ENCODE assay signal across 18 cellular contexts in the genomic region with DNA sequence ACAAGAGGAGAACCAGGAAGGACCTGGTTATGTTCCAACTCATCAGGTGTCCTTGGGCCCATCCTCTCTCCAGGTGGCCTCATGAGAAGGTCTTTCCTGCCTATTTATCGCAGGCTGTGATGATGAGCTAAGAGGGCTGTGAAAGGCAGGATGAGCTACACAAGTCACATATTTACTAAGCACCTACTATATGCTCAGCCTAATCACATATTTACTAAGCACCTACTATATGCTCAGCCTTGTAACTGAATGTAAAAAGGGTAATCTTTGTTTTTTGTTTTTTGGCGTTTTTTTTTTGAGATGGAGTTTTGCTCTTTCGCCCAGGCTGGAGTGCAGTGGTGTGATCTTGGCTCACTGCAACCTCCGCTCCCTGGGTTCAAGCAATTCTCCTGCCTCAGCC. TPM values are rescaled to one million over a fixed set of nuclear protein-coding genes. Genes with fewer than 3 reads are reported as not detected.
"Had no signal": no experiment of that assay in that cellular context is flagged by ENCODE, and none has a peak within 500 bp of the region (broad histone marks: within the 10 kb centered on the region; RNA-seq: fewer than 3 reads in every experiment).

No MANE protein-coding gene starts in this region.

- H3K4me3 ChIP-seq: heart right ventricle, prostate gland, sigmoid colon, skin epidermis had no signal

- DNase-seq: effector memory CD4-positive, alpha-beta T cell; heart right ventricle; hypothalamus; kidney glomerular epithelial cell; mesendoderm; naive B cell; retina; sigmoid colon; stimulated activated CD4-positive, alpha-beta T cell treated with anti-CD3 and anti-CD28 coated beads, Interleukin-12 subunit alpha, Interleukin-12 subunit beta, amount 100 ng/mL, for 4 hours; stimulated activated naive CD4-positive, alpha-beta T cell; trophoblast cell had no signal

- H3K9me3 ChIP-seq: heart right ventricle, prostate gland, sigmoid colon had no signal

- H3K36me3 Mint-ChIP-seq: naive B cell had no signal

- H3K27ac ChIP-seq: parathyroid adenoma, prostate gland, sigmoid colon, skin epidermis had no signal

- H3K27ac Mint-ChIP-seq: naive B cell, nephron had no signal

- H3K27me3 ChIP-seq: sigmoid colon had no signal

- H3K36me3 ChIP-seq: heart right ventricle, prostate gland, sigmoid colon had no signal

- H3K4me3 Mint-ChIP-seq: nephron had no signal

- H3K4me1 ChIP-seq: prostate gland had no signal

- H3K9me3 Mint-ChIP-seq: nephron had no signal

RNA-seq across cellular contexts. Expression of gene NPFFR1, which starts 44.2 kb away (rescaled TPM):
- total RNA-seq: fibroblast of lung, lung microvascular endothelial cell had no signal
- polyA plus RNA-seq: fibroblast of lung, heart right ventricle, liver had no signal
